ENCODE assay signal across 9 cellular contexts in the genomic region with DNA sequence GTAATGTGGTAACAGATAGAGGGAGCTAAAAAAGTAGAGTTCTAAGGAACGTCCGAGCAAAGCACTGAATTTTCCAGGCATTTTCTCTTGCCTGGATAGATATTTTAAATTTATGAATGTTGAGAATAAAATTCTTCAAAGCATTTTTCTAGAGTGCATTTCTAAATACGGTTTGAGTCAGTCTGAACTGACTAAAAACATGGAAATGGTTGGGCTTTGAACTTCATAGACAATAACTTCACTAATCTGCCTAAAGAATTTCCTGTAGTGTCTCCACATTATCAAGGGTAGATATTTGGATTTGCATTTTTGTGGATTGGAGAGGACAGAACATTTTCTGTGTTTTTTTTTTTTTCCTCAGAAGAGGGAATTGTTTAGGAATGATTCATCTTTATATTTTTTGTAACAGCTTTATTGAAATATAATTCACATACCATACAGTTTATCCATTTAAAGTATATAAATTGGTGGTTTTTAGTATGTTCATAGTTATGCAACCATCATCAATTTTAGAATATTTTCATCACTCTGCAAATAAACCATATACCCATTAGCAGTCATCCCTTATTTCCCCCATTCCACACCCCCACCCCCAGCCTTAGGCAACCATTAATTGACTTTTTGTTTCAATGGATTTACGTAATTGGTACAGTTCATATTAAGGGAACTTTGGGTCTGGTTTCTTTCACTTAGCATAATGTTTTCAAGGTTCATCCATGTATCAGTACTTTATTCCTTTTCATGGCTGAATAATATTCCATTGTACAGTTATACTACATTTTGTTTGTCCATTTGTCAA. TPM values are rescaled to one million over a fixed set of nuclear protein-coding genes. Genes with fewer than 3 reads are reported as not detected.
DNase-seq lines count a peak whose midpoint lies in the region; ATAC-seq and TF ChIP-seq lines count a peak whose summit lies in the region.
"Had no signal": no experiment of that assay in that cellular context is flagged by ENCODE, and none has a peak within 500 bp of the region (broad histone marks: within the 10 kb centered on the region; RNA-seq: fewer than 3 reads in every experiment).

No MANE protein-coding gene starts in this region.

- no peak for ATAC-seq in CD4-positive, alpha-beta T cell (ENCODE audit: poor library complexity)
- ATAC-seq in RWPE2 (ENCODE audit: low read depth) = peak; percentile 76
- ATAC-seq in GM21529 (IDR thresholded peaks at IDR 0.05; ENCODE audit: unreplicated experiment) = no peak
- ATAC-seq in activated T-helper 17 cell treated with anti-CD3 and anti-CD28 coated beads, Interleukin-2, amount 50 U/mL, for 72 hours (replicated peaks) = no peak
- no peak for ATAC-seq in HG03565 (IDR thresholded peaks at IDR 0.05; ENCODE audit: unreplicated experiment)

- no peak overlapping the region for H3K4me2 ChIP-seq in trophoblast cell (ENCODE audit: low read length)

- H3K4me1 ChIP-seq in RWPE2 (ENCODE audit: insufficient read depth, poor library complexity, severe bottlenecking) (peaks cover 19% of the 10 kb centered on the region), trophoblast cell (ENCODE audit: control insufficient read depth in 1 of 2, insufficient read depth in 2 of 2, low read length in 2 of 2) (peaks cover 3 to 6% of the 10 kb centered on the region in 2 experiments)

- H3K14ac ChIP-seq in trophoblast cell (ENCODE audit: low read length) = no peak overlapping the region

- no peak overlapping the region for H2AK5ac ChIP-seq in trophoblast cell (ENCODE audit: low read length)

- H3K27ac Mint-ChIP-seq in CD4-positive, alpha-beta T cell = peak overlapping the region; percentile 95
- no peak overlapping the region for H3K27ac Mint-ChIP-seq in activated T-helper 17 cell treated with anti-CD3 and anti-CD28 coated beads, Interleukin-2, amount 50 U/mL, for 72 hours
- H3K27ac Mint-ChIP-seq in activated CD4-positive, alpha-beta memory T cell treated with anti-CD3 and anti-CD28 coated beads, Interleukin-2, amount 10 ng/mL, durations not matched to agents 7 days and 5 days = no peak overlapping the region

- no peak for DNase-seq in CD4-positive, alpha-beta T cell
- no peak for DNase-seq in RWPE2 (ENCODE audit: low spot score)
- peak; percentile 80 for DNase-seq in epidermal melanocyte (ENCODE audit: insufficient read length, low spot score)
- DNase-seq in trophoblast cell = peak; percentile 22 to 74
- no peak for DNase-seq in activated CD4-positive, alpha-beta memory T cell treated with anti-CD3 and anti-CD28 coated beads, Interleukin-2, amount 10 ng/mL, durations not matched to agents 7 days and 5 days
- DNase-seq: left cardiac atrium had no signal

- no peak overlapping the region for H3K4ac ChIP-seq in trophoblast cell (ENCODE audit: low read depth, low read length)

- intact Hi-C loops in CD4-positive, alpha-beta T cell (cut with DNase I, micrococcal nuclease) = loop anchor here in 1 of 2 experiments (5.0 kb wide), 1 partner anchor 32 kb away; no protein-coding TSS in a partner anchor

- no peak for TF ChIP-seq CTCF in CD4-positive, alpha-beta T cell (IDR thresholded peaks at IDR 0.05)
- TF ChIP-seq CTCF in RWPE2 (IDR thresholded peaks at IDR 0.05; ENCODE audit: poor library complexity, severe bottlenecking) = no peak

- H3K79me1 ChIP-seq in trophoblast cell (ENCODE audit: low read length) = no peaks in the 10 kb centered on the region

- H3K4me1 Mint-ChIP-seq in CD4-positive, alpha-beta T cell (ENCODE audit: low read depth) = peaks cover 86% of the 10 kb centered on the region
- H3K4me1 Mint-ChIP-seq in activated T-helper 17 cell treated with anti-CD3 and anti-CD28 coated beads, Interleukin-2, amount 50 U/mL, for 72 hours = peaks cover 43% of the 10 kb centered on the region
- peaks cover 20% of the 10 kb centered on the region for H3K4me1 Mint-ChIP-seq in activated CD4-positive, alpha-beta memory T cell treated with anti-CD3 and anti-CD28 coated beads, Interleukin-2, amount 10 ng/mL, durations not matched to agents 7 days and 5 days

- no peaks in the 10 kb centered on the region for H3K36me3 ChIP-seq in RWPE2 (ENCODE audit: low read depth)
- peaks cover 0 to 3% of the 10 kb centered on the region in 2 experiments for H3K36me3 ChIP-seq in trophoblast cell (ENCODE audit: control insufficient read depth in 1 of 2, insufficient read depth in 2 of 2, low read length in 2 of 2)

- H4K12ac ChIP-seq in trophoblast cell (ENCODE audit: low read depth, low read length) = no peak overlapping the region

- WGBS in trophoblast cell (ENCODE audit: extremely low coverage, insufficient coverage, insufficient read length) = no CpG with 5 or more reads among the region's 4 CpGs

- no peak overlapping the region for H3K23ac ChIP-seq in trophoblast cell (ENCODE audit: low read length)

- H3K9me3 Mint-ChIP-seq in CD4-positive, alpha-beta T cell = peaks cover 5% of the 10 kb centered on the region
- H3K9me3 Mint-ChIP-seq in activated T-helper 17 cell treated with anti-CD3 and anti-CD28 coated beads, Interleukin-2, amount 50 U/mL, for 72 hours = no peaks in the 10 kb centered on the region
- H3K9me3 Mint-ChIP-seq in activated CD4-positive, alpha-beta memory T cell treated with anti-CD3 and anti-CD28 coated beads, Interleukin-2, amount 10 ng/mL, durations not matched to agents 7 days and 5 days = no peaks in the 10 kb centered on the region

- H3K9ac ChIP-seq in trophoblast cell (ENCODE audit: low read length) = no peak overlapping the region

- H3K79me2 ChIP-seq in trophoblast cell (ENCODE audit: control insufficient read depth, insufficient read depth, low read length, poor library complexity) = no peaks in the 10 kb centered on the region

- no peak overlapping the region for H2BK5ac ChIP-seq in trophoblast cell (ENCODE audit: low read depth, low read length, poor library complexity)

- no peak overlapping the region for H3K18ac ChIP-seq in trophoblast cell (ENCODE audit: low read length)

- CTCF ChIA-PET in CD4-positive, alpha-beta T cell (lab: Charles Lee) = interaction anchor here (1.4 kb wide), 1 partner anchor 42 kb away, joined by 3 read pairs; no protein-coding TSS in a partner anchor
- CTCF ChIA-PET in activated CD4-positive, alpha-beta memory T cell treated with anti-CD3 and anti-CD28 coated beads, Interleukin-2, amount 10 ng/mL, durations not matched to agents 7 days and 5 days (lab: Charles Lee) = no interaction called here

- no peaks in the 10 kb centered on the region for H3K9me3 ChIP-seq in CD4-positive, alpha-beta T cell (ENCODE audit: control insufficient read depth, low read length)
- no peaks in the 10 kb centered on the region for H3K9me3 ChIP-seq in RWPE2 (ENCODE audit: severe bottlenecking)
- H3K9me3 ChIP-seq in trophoblast cell (ENCODE audit: insufficient read depth, low read depth, low read length) = no peaks in the 10 kb centered on the region

- no peaks in the 10 kb centered on the region for H3K27me3 Mint-ChIP-seq in CD4-positive, alpha-beta T cell
- H3K27me3 Mint-ChIP-seq in activated T-helper 17 cell treated with anti-CD3 and anti-CD28 coated beads, Interleukin-2, amount 50 U/mL, for 72 hours = no peaks in the 10 kb centered on the region
- no peaks in the 10 kb centered on the region for H3K27me3 Mint-ChIP-seq in activated CD4-positive, alpha-beta memory T cell treated with anti-CD3 and anti-CD28 coated beads, Interleukin-2, amount 10 ng/mL, durations not matched to agents 7 days and 5 days

- POLR2A ChIA-PET in CD4-positive, alpha-beta T cell (lab: Charles Lee) = interaction anchor here (0.6 to 1.9 kb wide), 3 partner anchors 33 to 85 kb away, joined by 3 to 4 read pairs (median 3); no protein-coding TSS in a partner anchor
- POLR2A ChIA-PET in activated CD4-positive, alpha-beta memory T cell treated with anti-CD3 and anti-CD28 coated beads, Interleukin-2, amount 10 ng/mL, durations not matched to agents 7 days and 5 days (lab: Charles Lee) = no interaction called here

- no peak overlapping the region for H4K8ac ChIP-seq in trophoblast cell (ENCODE audit: low read depth, low read length)

- no peak overlapping the region for H4K91ac ChIP-seq in trophoblast cell (ENCODE audit: low read depth, low read length)

- H2BK120ac ChIP-seq in trophoblast cell (ENCODE audit: insufficient read depth, low read length, poor library complexity) = no peak overlapping the region

- no peak overlapping the region for H3K4me3 ChIP-seq in RWPE2 (ENCODE audit: severe bottlenecking)
- H3K4me3 ChIP-seq in trophoblast cell (ENCODE audit: low read depth, low read length) = no peak overlapping the region

- H3K4me3 Mint-ChIP-seq in CD4-positive, alpha-beta T cell = peak overlapping the region; percentile 56
- no peak overlapping the region for H3K4me3 Mint-ChIP-seq in activated T-helper 17 cell treated with anti-CD3 and anti-CD28 coated beads, Interleukin-2, amount 50 U/mL, for 72 hours
- no peak overlapping the region for H3K4me3 Mint-ChIP-seq in activated CD4-positive, alpha-beta memory T cell treated with anti-CD3 and anti-CD28 coated beads, Interleukin-2, amount 10 ng/mL, durations not matched to agents 7 days and 5 days

- H2BK12ac ChIP-seq in trophoblast cell (ENCODE audit: low read length) = no peak overlapping the region

- H3K36me3 Mint-ChIP-seq in CD4-positive, alpha-beta T cell (ENCODE audit: low read depth) = peaks cover 39% of the 10 kb centered on the region
- peaks cover 18% of the 10 kb centered on the region for H3K36me3 Mint-ChIP-seq in activated T-helper 17 cell treated with anti-CD3 and anti-CD28 coated beads, Interleukin-2, amount 50 U/mL, for 72 hours (ENCODE audit: low read depth)
- peaks cover 5% of the 10 kb centered on the region for H3K36me3 Mint-ChIP-seq in activated CD4-positive, alpha-beta memory T cell treated with anti-CD3 and anti-CD28 coated beads, Interleukin-2, amount 10 ng/mL, durations not matched to agents 7 days and 5 days (ENCODE audit: low read depth)

- peak overlapping the region; percentile 2 for H3K27ac ChIP-seq in CD4-positive, alpha-beta T cell (ENCODE audit: low read depth, low read length)
- H3K27ac ChIP-seq in RWPE2 (ENCODE audit: poor library complexity, severe bottlenecking) (peak overlapping the region; percentile 97), trophoblast cell (ENCODE audit: low read depth, low read length) (no peak overlapping the region)

- H2AFZ ChIP-seq in trophoblast cell (ENCODE audit: insufficient read depth, low read length, poor library complexity) = no peak overlapping the region

- H3K27me3 ChIP-seq in CD4-positive, alpha-beta T cell (ENCODE audit: control insufficient read depth, insufficient read depth, low read length) = no peaks in the 10 kb centered on the region
- H3K27me3 ChIP-seq in RWPE2 (ENCODE audit: insufficient read depth, poor library complexity, severe bottlenecking) (no peaks in the 10 kb centered on the region), trophoblast cell (ENCODE audit: insufficient read depth, low read length) (no peaks in the 10 kb centered on the region)

RNA-seq across cellular contexts. Expression of gene GARRE1, which starts 20.7 kb away (rescaled TPM):
- 10 to 100 TPM; 69.7 to 72.0 TPM for total RNA-seq in CD4-positive, alpha-beta T cell
- polyA plus RNA-seq in trophoblast cell (2013) = 26.4 and 28.0 TPM in 2 replicates
- 10 to 100 TPM; 13.6 to 22.2 TPM for total RNA-seq in activated T-helper 17 cell treated with anti-CD3 and anti-CD28 coated beads, Interleukin-2, amount 50 U/mL, for 72 hours
- 10 to 100 TPM; 14.3 to 14.4 TPM for total RNA-seq in activated CD4-positive, alpha-beta memory T cell treated with anti-CD3 and anti-CD28 coated beads, Interleukin-2, amount 10 ng/mL, durations not matched to agents 7 days and 5 days

Comparison
In these comparisons a context has a peak if more than half of its experiments do, and no peak if none do; other contexts are left out.
1. DNase-seq: peak in epidermal melanocyte (single experiment) and trophoblast cell (2 of 2); none in CD4-positive, alpha-beta T cell (0 of 10), RWPE2 (single experiment) and activated CD4-positive, alpha-beta memory T cell treated with anti-CD3 and anti-CD28 coated beads, Interleukin-2, amount 10 ng/mL, durations not matched to agents 7 days and 5 days (single experiment).